5 cellular contexts compared by ENCODE assay signal in genomic region chr4:99486648-99487047, GRCh38. TPM values are rescaled to one million over a fixed set of nuclear protein-coding genes. Genes with fewer than 3 reads are reported as not detected.
"Had no signal": no experiment of that assay in that cellular context is flagged by ENCODE, and none has a peak within 500 bp of the region (broad histone marks: within the 10 kb centered on the region; RNA-seq: fewer than 3 reads in every experiment).

No MANE protein-coding gene starts in this region.

RNA-seq across cellular contexts. Expression of gene C4orf17, which starts 24.2 kb away (rescaled TPM):
- total RNA-seq: HT-29, HT1080, IMR-90, K562 had no signal
- polyA plus RNA-seq: IgD-negative memory B cell, IMR-90, K562 had no signal

RNA-seq across cellular contexts. Expression of gene ADH7, which starts 51.5 kb away (rescaled TPM):
- total RNA-seq: HT-29, HT1080, IMR-90, K562 had no signal
- polyA plus RNA-seq: IgD-negative memory B cell, IMR-90, K562 had no signal
